ENCODE assay signal across 1 cellular context in genomic region chr1:231240883-231241735, GRCh38.
A peak's percentile ranks its signal among the peaks of the same experiment; 100 is the strongest.
TF ChIP-seq lines count a peak whose summit lies in the region.

GNPAT (plus strand) TSS chr1:231241212; CDS start chr1:231241379, 167 bp downstream.

TF ChIP-seq in HepG2, 621 proteins besides CTCF, POLR2A, EP300 and RAD21 (continued from another document and continues in another):
- TF ChIP-seq, protein P1, sequence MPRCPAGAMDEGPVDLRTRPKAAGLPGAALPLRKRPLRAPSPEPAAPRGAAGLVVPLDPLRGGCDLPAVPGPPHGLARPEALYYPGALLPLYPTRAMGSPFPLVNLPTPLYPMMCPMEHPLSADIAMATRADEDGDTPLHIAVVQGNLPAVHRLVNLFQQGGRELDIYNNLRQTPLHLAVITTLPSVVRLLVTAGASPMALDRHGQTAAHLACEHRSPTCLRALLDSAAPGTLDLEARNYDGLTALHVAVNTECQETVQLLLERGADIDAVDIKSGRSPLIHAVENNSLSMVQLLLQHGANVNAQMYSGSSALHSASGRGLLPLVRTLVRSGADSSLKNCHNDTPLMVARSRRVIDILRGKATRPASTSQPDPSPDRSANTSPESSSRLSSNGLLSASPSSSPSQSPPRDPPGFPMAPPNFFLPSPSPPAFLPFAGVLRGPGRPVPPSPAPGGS (CRISPR knock-in tag; IDR thresholded peaks at IDR 0.05), result peak; percentile 62; the same call in 1 of the 2 replicates
- no peak for TF ChIP-seq HHEX (CRISPR knock-in tag; IDR thresholded peaks at IDR 0.05)
- no peak for TF ChIP-seq ISX (CRISPR knock-in tag; conservative IDR thresholded peaks at IDR 0.05)
- no peak for TF ChIP-seq RFX5 (IDR thresholded peaks at IDR 0.05; ENCODE audit: low read depth, low read length)
- TF ChIP-seq KDM6A (CRISPR knock-in tag; IDR thresholded peaks at IDR 0.05; ENCODE audit: low read depth), result no peak
- no peak for TF ChIP-seq ZNF720 (CRISPR knock-in tag; IDR thresholded peaks at IDR 0.05)
- peak; percentile 49 for TF ChIP-seq MEF2D (CRISPR knock-in tag; IDR thresholded peaks at IDR 0.05)
- no peak for TF ChIP-seq ZNF790 (CRISPR knock-in tag; IDR thresholded peaks at IDR 0.05; ENCODE audit: borderline replicate concordance)
- no peak; the same call in 1 of the 2 replicates for TF ChIP-seq TFE3 (CRISPR knock-in tag; IDR thresholded peaks at IDR 0.05)
- no peak; the same call in 1 of the 2 replicates for TF ChIP-seq MTF2 (CRISPR knock-in tag; IDR thresholded peaks at IDR 0.05; ENCODE audit: borderline replicate concordance)
- TF ChIP-seq EHMT2 (IDR thresholded peaks at IDR 0.05; ENCODE audit: borderline replicate concordance, low read depth, low read length), result no peak
- TF ChIP-seq, protein P2, sequence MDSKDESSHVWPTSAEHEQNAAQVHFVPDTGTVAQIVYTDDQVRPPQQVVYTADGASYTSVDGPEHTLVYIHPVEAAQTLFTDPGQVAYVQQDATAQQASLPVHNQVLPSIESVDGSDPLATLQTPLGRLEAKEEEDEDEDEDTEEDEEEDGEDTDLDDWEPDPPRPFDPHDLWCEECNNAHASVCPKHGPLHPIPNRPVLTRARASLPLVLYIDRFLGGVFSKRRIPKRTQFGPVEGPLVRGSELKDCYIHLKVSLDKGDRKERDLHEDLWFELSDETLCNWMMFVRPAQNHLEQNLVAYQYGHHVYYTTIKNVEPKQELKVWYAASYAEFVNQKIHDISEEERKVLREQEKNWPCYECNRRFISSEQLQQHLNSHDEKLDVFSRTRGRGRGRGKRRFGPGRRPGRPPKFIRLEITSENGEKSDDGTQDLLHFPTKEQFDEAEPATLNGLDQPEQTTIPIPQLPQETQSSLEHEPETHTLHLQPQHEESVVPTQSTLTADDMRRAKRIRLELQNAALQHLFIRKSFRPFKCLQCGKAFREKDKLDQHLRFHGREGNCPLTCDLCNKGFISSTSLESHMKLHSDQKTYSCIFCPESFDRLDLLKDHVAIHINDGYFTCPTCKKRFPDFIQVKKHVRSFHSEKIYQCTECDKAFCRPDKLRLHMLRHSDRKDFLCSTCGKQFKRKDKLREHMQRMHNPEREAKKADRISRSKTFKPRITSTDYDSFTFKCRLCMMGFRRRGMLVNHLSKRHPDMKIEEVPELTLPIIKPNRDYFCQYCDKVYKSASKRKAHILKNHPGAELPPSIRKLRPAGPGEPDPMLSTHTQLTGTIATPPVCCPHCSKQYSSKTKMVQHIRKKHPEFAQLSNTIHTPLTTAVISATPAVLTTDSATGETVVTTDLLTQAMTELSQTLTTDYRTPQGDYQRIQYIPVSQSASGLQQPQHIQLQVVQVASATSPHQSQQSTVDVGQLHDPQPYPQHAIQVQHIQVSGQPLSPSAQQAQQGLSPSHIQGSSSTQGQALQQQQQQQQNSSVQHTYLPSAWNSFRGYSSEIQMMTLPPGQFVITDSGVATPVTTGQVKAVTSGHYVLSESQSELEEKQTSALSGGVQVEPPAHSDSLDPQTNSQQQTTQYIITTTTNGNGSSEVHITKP (CRISPR knock-in tag; IDR thresholded peaks at IDR 0.05; ENCODE audit: low read depth), result 0 out of 2 replicates have a peak, but pooled peaks have one; percentile 21
- no peak for TF ChIP-seq SCMH1 (CRISPR knock-in tag; IDR thresholded peaks at IDR 0.05; ENCODE audit: borderline replicate concordance)
- TF ChIP-seq TERF1 (CRISPR knock-in tag; IDR thresholded peaks at IDR 0.05), result no peak
- TF ChIP-seq, protein P3, sequence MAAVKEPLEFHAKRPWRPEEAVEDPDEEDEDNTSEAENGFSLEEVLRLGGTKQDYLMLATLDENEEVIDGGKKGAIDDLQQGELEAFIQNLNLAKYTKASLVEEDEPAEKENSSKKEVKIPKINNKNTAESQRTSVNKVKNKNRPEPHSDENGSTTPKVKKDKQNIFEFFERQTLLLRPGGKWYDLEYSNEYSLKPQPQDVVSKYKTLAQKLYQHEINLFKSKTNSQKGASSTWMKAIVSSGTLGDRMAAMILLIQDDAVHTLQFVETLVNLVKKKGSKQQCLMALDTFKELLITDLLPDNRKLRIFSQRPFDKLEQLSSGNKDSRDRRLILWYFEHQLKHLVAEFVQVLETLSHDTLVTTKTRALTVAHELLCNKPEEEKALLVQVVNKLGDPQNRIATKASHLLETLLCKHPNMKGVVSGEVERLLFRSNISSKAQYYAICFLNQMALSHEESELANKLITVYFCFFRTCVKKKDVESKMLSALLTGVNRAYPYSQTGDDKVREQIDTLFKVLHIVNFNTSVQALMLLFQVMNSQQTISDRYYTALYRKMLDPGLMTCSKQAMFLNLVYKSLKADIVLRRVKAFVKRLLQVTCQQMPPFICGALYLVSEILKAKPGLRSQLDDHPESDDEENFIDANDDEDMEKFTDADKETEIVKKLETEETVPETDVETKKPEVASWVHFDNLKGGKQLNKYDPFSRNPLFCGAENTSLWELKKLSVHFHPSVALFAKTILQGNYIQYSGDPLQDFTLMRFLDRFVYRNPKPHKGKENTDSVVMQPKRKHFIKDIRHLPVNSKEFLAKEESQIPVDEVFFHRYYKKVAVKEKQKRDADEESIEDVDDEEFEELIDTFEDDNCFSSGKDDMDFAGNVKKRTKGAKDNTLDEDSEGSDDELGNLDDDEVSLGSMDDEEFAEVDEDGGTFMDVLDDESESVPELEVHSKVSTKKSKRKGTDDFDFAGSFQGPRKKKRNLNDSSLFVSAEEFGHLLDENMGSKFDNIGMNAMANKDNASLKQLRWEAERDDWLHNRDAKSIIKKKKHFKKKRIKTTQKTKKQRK (IDR thresholded peaks at IDR 0.05; ENCODE audit: low read length), result no peak
- TF ChIP-seq ZNF782 (CRISPR knock-in tag; IDR thresholded peaks at IDR 0.05; ENCODE audit: borderline replicate concordance), result no peak
- TF ChIP-seq EED (CRISPR knock-in tag; IDR thresholded peaks at IDR 0.05), result peak; percentile 47; the same call in 1 of the 2 replicates
- TF ChIP-seq MED13 (CRISPR knock-in tag; IDR thresholded peaks at IDR 0.05), result peak; percentile 24
- TF ChIP-seq ZKSCAN5 (CRISPR knock-in tag; IDR thresholded peaks at IDR 0.05), result no peak
- TF ChIP-seq LCORL (IDR thresholded peaks at IDR 0.05), result no peak
- TF ChIP-seq LCORL (CRISPR knock-in tag; IDR thresholded peaks at IDR 0.05), result peak; percentile 35; the same call in 1 of the 2 replicates
- TF ChIP-seq ZNF557 (CRISPR knock-in tag; IDR thresholded peaks at IDR 0.05), result no peak
- no peak for TF ChIP-seq CEBPG (CRISPR knock-in tag; IDR thresholded peaks at IDR 0.05)
- no peak for TF ChIP-seq CREB1 (IDR thresholded peaks at IDR 0.05)
- TF ChIP-seq CREB1 (CRISPR knock-in tag; IDR thresholded peaks at IDR 0.05), result peak; percentile 36
- TF ChIP-seq ETS1 (CRISPR knock-in tag; IDR thresholded peaks at IDR 0.05), result no peak
- TF ChIP-seq PPARG (CRISPR knock-in tag; conservative IDR thresholded peaks at IDR 0.05), result peak; percentile 31; the same call in 1 of the 2 replicates
- TF ChIP-seq, protein P4, sequence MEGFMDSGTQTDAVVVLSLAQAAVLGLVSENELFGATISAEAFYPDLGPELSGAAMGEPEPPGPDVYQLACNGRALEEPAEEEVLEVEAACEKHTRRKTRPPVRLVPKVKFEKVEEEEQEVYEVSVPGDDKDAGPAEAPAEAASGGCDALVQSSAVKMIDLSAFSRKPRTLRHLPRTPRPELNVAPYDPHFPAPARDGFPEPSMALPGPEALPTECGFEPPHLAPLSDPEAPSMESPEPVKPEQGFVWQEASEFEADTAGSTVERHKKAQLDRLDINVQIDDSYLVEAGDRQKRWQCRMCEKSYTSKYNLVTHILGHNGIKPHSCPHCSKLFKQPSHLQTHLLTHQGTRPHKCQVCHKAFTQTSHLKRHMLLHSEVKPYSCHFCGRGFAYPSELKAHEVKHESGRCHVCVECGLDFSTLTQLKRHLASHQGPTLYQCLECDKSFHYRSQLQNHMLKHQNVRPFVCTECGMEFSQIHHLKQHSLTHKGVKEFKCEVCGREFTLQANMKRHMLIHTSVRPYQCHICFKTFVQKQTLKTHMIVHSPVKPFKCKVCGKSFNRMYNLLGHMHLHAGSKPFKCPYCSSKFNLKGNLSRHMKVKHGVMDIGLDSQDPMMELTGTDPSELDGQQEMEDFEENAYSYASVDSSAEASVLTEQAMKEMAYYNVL (CRISPR knock-in tag; IDR thresholded peaks at IDR 0.05; ENCODE audit: borderline replicate concordance), result peak; percentile 38; the same call in 1 of the 2 replicates
- no peak for TF ChIP-seq ZFP82 (CRISPR knock-in tag; IDR thresholded peaks at IDR 0.05; ENCODE audit: borderline replicate concordance)
- no peak for TF ChIP-seq ZNF83 (CRISPR knock-in tag; IDR thresholded peaks at IDR 0.05; ENCODE audit: borderline replicate concordance)
- TF ChIP-seq ZNF800 (CRISPR knock-in tag; IDR thresholded peaks at IDR 0.05), result no peak
- TF ChIP-seq XRCC5 (optimal IDR thresholded peaks at IDR 0.05; ENCODE audit: low read length), result peak; percentile 39
- TF ChIP-seq RARG (CRISPR knock-in tag; IDR thresholded peaks at IDR 0.05; ENCODE audit: low read depth), result peak; percentile 55; the same call in 1 of the 2 replicates
- peak; percentile 26 for TF ChIP-seq SRY (CRISPR knock-in tag; IDR thresholded peaks at IDR 0.05)
- no peak for TF ChIP-seq ZNF619 (CRISPR knock-in tag; IDR thresholded peaks at IDR 0.05)
- TF ChIP-seq TGIF2 (CRISPR knock-in tag; IDR thresholded peaks at IDR 0.05), result 0 out of 2 replicates have a peak, but pooled peaks have one; percentile 58
- no peak for TF ChIP-seq NAIF1 (CRISPR knock-in tag; IDR thresholded peaks at IDR 0.05; ENCODE audit: borderline replicate concordance)
- TF ChIP-seq ASH2L (IDR thresholded peaks at IDR 0.05; ENCODE audit: insufficient read length, low read depth, low read length), result no peak
- no peak for TF ChIP-seq HES4 (CRISPR knock-in tag; IDR thresholded peaks at IDR 0.05; ENCODE audit: borderline replicate concordance)
- TF ChIP-seq, protein P5, sequence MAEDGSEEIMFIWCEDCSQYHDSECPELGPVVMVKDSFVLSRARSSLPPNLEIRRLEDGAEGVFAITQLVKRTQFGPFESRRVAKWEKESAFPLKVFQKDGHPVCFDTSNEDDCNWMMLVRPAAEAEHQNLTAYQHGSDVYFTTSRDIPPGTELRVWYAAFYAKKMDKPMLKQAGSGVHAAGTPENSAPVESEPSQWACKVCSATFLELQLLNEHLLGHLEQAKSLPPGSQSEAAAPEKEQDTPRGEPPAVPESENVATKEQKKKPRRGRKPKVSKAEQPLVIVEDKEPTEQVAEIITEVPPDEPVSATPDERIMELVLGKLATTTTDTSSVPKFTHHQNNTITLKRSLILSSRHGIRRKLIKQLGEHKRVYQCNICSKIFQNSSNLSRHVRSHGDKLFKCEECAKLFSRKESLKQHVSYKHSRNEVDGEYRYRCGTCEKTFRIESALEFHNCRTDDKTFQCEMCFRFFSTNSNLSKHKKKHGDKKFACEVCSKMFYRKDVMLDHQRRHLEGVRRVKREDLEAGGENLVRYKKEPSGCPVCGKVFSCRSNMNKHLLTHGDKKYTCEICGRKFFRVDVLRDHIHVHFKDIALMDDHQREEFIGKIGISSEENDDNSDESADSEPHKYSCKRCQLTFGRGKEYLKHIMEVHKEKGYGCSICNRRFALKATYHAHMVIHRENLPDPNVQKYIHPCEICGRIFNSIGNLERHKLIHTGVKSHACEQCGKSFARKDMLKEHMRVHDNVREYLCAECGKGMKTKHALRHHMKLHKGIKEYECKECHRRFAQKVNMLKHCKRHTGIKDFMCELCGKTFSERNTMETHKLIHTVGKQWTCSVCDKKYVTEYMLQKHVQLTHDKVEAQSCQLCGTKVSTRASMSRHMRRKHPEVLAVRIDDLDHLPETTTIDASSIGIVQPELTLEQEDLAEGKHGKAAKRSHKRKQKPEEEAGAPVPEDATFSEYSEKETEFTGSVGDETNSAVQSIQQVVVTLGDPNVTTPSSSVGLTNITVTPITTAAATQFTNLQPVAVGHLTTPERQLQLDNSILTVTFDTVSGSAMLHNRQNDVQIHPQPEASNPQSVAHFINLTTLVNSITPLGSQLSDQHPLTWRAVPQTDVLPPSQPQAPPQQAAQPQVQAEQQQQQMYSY (CRISPR knock-in tag; IDR thresholded peaks at IDR 0.05), result no peak
- no peak for TF ChIP-seq SUZ12 (IDR thresholded peaks at IDR 0.05; ENCODE audit: low read depth, low read length)
